In genomic region chr16:568401-569258, GRCh38 we compare ENCODE assay signal across 8 cellular contexts. TPM values are rescaled to one million over a fixed set of nuclear protein-coding genes. Genes with fewer than 3 reads are reported as not detected.
DNase-seq lines count a peak whose midpoint lies in the region; ATAC-seq, FAIRE-seq and TF ChIP-seq lines count a peak whose summit lies in the region.

No MANE protein-coding gene starts in this region.

- H3K27me3 ChIP-seq in CD4-positive, CD25-positive, alpha-beta regulatory T cell (ENCODE audit: control insufficient read depth, insufficient read depth, low read length): no peaks in the 10 kb centered on the region
- H3K27me3 ChIP-seq in MG63 (no peaks in the 10 kb centered on the region), neural progenitor cell (peaks cover 5% of the 10 kb centered on the region), pancreas (no peaks in the 10 kb centered on the region)

- peaks cover 14% of the 10 kb centered on the region for H4K20me1 ChIP-seq in neural progenitor cell (ENCODE audit: low read depth)

- peaks cover 52% of the 10 kb centered on the region for H3K4me1 ChIP-seq in CD4-positive, CD25-positive, alpha-beta regulatory T cell (ENCODE audit: control insufficient read depth, insufficient read depth, low read length, poor library complexity, severe bottlenecking)
- H3K4me1 ChIP-seq in neural progenitor cell (peaks cover 13% of the 10 kb centered on the region), pancreas (peaks cover 0 to 5% (median 3%) of the 10 kb centered on the region in 3 donors)

- H3K27ac Mint-ChIP-seq in CD4-positive, CD25-positive, alpha-beta regulatory T cell: peak overlapping the region; percentile 76 to 91 (median 89)
- H3K27ac Mint-ChIP-seq in dendritic cell treated with granulocyte-macrophage colony-stimulating factor and Interleukin-4, amounts not matched to agents 40 ng/mL and 50 ng/mL, for 4 days: peak overlapping the region; percentile 91
- H3K27ac Mint-ChIP-seq in neural progenitor cell: peak overlapping the region; percentile 96

- H2AFZ ChIP-seq in neural progenitor cell (replicated peaks): no peak overlapping the region

- DNase-seq in CD4-positive, CD25-positive, alpha-beta regulatory T cell: no peak
- no peak for DNase-seq in MG63
- no peak for DNase-seq in neural progenitor cell (ENCODE audit: low spot score)
- DNase-seq in NCI-H2171 treated with DMSO at 0.1 percent for 48 hours (lab: John Stamatoyannopoulos, UW): no peak
- DNase-seq in HPDE6-E6E7 (ENCODE audit: extremely low spot score): no peak
- no peak for DNase-seq in foreskin melanocyte
- no peak for DNase-seq in pancreas

- H3K79me2 ChIP-seq in neural progenitor cell (ENCODE audit: low read depth): peaks cover 9% of the 10 kb centered on the region

- H3K4me2 ChIP-seq in neural progenitor cell: peak overlapping the region; percentile 83

- H3K4me1 Mint-ChIP-seq in CD4-positive, CD25-positive, alpha-beta regulatory T cell: peaks cover 0 to 43% (median 23%) of the 10 kb centered on the region in 4 donors
- peaks cover 43% of the 10 kb centered on the region for H3K4me1 Mint-ChIP-seq in dendritic cell treated with granulocyte-macrophage colony-stimulating factor and Interleukin-4, amounts not matched to agents 40 ng/mL and 50 ng/mL, for 4 days (ENCODE audit: low read depth)
- H3K4me1 Mint-ChIP-seq in neural progenitor cell: peaks cover 34% of the 10 kb centered on the region

- H3K9ac ChIP-seq in neural progenitor cell: peak overlapping the region; percentile 66

- H3K4me3 Mint-ChIP-seq in CD4-positive, CD25-positive, alpha-beta regulatory T cell: peak overlapping the region; percentile 54 to 89 (median 86)
- peak overlapping the region; percentile 83 for H3K4me3 Mint-ChIP-seq in dendritic cell treated with granulocyte-macrophage colony-stimulating factor and Interleukin-4, amounts not matched to agents 40 ng/mL and 50 ng/mL, for 4 days
- H3K4me3 Mint-ChIP-seq in neural progenitor cell: peak overlapping the region; percentile 93

- no peak for ATAC-seq in CD4-positive, CD25-positive, alpha-beta regulatory T cell (ENCODE audit: low read depth in 2 of 2)
- ATAC-seq in pancreas: no peak

- no peak overlapping the region for H3K4me3 ChIP-seq in CD4-positive, CD25-positive, alpha-beta regulatory T cell (ENCODE audit: low read depth, low read length)
- H3K4me3 ChIP-seq in MG63 (peak overlapping the region; percentile 51), neural progenitor cell (peak overlapping the region; percentile 99), pancreas (no peak overlapping the region)

- no peaks in the 10 kb centered on the region for H3K9me3 Mint-ChIP-seq in CD4-positive, CD25-positive, alpha-beta regulatory T cell
- no peaks in the 10 kb centered on the region for H3K9me3 Mint-ChIP-seq in dendritic cell treated with granulocyte-macrophage colony-stimulating factor and Interleukin-4, amounts not matched to agents 40 ng/mL and 50 ng/mL, for 4 days
- no peaks in the 10 kb centered on the region for H3K9me3 Mint-ChIP-seq in neural progenitor cell

- H3K36me3 Mint-ChIP-seq in CD4-positive, CD25-positive, alpha-beta regulatory T cell: no peaks in the 10 kb centered on the region
- H3K36me3 Mint-ChIP-seq in dendritic cell treated with granulocyte-macrophage colony-stimulating factor and Interleukin-4, amounts not matched to agents 40 ng/mL and 50 ng/mL, for 4 days (ENCODE audit: low read depth): peaks cover 12% of the 10 kb centered on the region
- no peaks in the 10 kb centered on the region for H3K36me3 Mint-ChIP-seq in neural progenitor cell

- peak overlapping the region; percentile 73 for H3K27ac ChIP-seq in CD4-positive, CD25-positive, alpha-beta regulatory T cell (ENCODE audit: insufficient read depth, low read length, poor library complexity, severe bottlenecking)
- H3K27ac ChIP-seq in neural progenitor cell: no peak overlapping the region
- no peak overlapping the region for H3K27ac ChIP-seq in pancreas

- TF ChIP-seq CTCF in neural progenitor cell (IDR thresholded peaks at IDR 0.05): no peak
- TF ChIP-seq CTCF in pancreas (IDR thresholded peaks at IDR 0.05): no peak

- 71 to 72% methylated on average over 10 to 11 of the region's 11 CpGs for WGBS in pancreas, 2 donors

- no peaks in the 10 kb centered on the region for H3K9me3 ChIP-seq in CD4-positive, CD25-positive, alpha-beta regulatory T cell (ENCODE audit: control insufficient read depth in 2 of 2, low read length in 2 of 2)
- H3K9me3 ChIP-seq in MG63 (no peaks in the 10 kb centered on the region), neural progenitor cell (ENCODE audit: low read depth) (no peaks in the 10 kb centered on the region), pancreas (no peaks in the 10 kb centered on the region)

- no peak for FAIRE-seq in pancreas (lab: Jason Lieb, UNC)

- H3K27me3 Mint-ChIP-seq in CD4-positive, CD25-positive, alpha-beta regulatory T cell: peaks cover 4% of the 10 kb centered on the region
- H3K27me3 Mint-ChIP-seq in dendritic cell treated with granulocyte-macrophage colony-stimulating factor and Interleukin-4, amounts not matched to agents 40 ng/mL and 50 ng/mL, for 4 days: no peaks in the 10 kb centered on the region
- peaks cover 4% of the 10 kb centered on the region for H3K27me3 Mint-ChIP-seq in neural progenitor cell (ENCODE audit: insufficient read depth, low read depth)

- peaks cover 8% of the 10 kb centered on the region for H3F3A ChIP-seq in neural progenitor cell (ENCODE audit: low read depth)

- no peaks in the 10 kb centered on the region for H3K36me3 ChIP-seq in CD4-positive, CD25-positive, alpha-beta regulatory T cell (ENCODE audit: control insufficient read depth, insufficient read depth, low read length)
- H3K36me3 ChIP-seq in MG63 (peaks cover 11% of the 10 kb centered on the region), neural progenitor cell (no peaks in the 10 kb centered on the region), pancreas (no peaks in the 10 kb centered on the region)

- intact Hi-C loops in dendritic cell treated with granulocyte-macrophage colony-stimulating factor and Interleukin-4, amounts not matched to agents 40 ng/mL and 50 ng/mL, for 4 days (cut with micrococcal nuclease): no loop called here
- intact Hi-C loops in pancreas (cut with DNase I): no loop called here

RNA-seq across cellular contexts. Expression of gene PIGQ, which starts 1.1 kb away (rescaled TPM):
- total RNA-seq in CD4-positive, CD25-positive, alpha-beta regulatory T cell: 25.7 TPM
- 10 to 100 TPM; 11.6 to 15.3 (median 12.9) TPM for polyA plus RNA-seq in CD4-positive, CD25-positive, alpha-beta regulatory T cell
- total RNA-seq in MG63 (2014; rRNA removed; shearing (Covaris generic); ENCODE audit: low replicate concordance): 13.1 and 31.7 TPM in 2 replicates
- total RNA-seq in neural progenitor cell (ENCODE audit: low replicate concordance): 16.1 and 60.7 TPM in 2 replicates
- total RNA-seq in pancreas: 10 to 100 TPM; 29.7 to 48.4 (median 40.0) TPM
- polyA plus RNA-seq in pancreas: 100 to 1,000 TPM in 1 of 2 donors, 10 to 100 TPM in 1; 79.5 to 165 TPM

RNA-seq across cellular contexts. Expression of gene NHLRC4, which starts 1.8 kb away (rescaled TPM):
- 1.9 TPM for total RNA-seq in CD4-positive, CD25-positive, alpha-beta regulatory T cell
- polyA plus RNA-seq in CD4-positive, CD25-positive, alpha-beta regulatory T cell: 1 to 10 TPM; 3.7 to 5.6 (median 4.8) TPM
- total RNA-seq in MG63 (2014; rRNA removed; shearing (Covaris generic); ENCODE audit: low replicate concordance): not detected in 2 replicates
- total RNA-seq in neural progenitor cell (ENCODE audit: low replicate concordance): 0.28 TPM in 1 of 2 replicates, not detected in the other
- under 1 TPM in 4 of 6 donors, not detected in 2; 0.08 to 0.28 (median 0.14) TPM for total RNA-seq in pancreas
- under 1 TPM; 0.05 to 0.27 TPM for polyA plus RNA-seq in pancreas

RNA-seq across cellular contexts. Expression of gene PRR35, which starts 8.4 kb away (rescaled TPM):
- not detected for total RNA-seq in CD4-positive, CD25-positive, alpha-beta regulatory T cell
- not detected for polyA plus RNA-seq in CD4-positive, CD25-positive, alpha-beta regulatory T cell
- not detected in 2 replicates for total RNA-seq in MG63 (2014; rRNA removed; shearing (Covaris generic); ENCODE audit: low replicate concordance)
- total RNA-seq in neural progenitor cell (ENCODE audit: low replicate concordance): not detected in 2 replicates
- 1 to 10 TPM in 1 of 6 donors, under 1 TPM in 5; 0.09 to 1.0 (median 0.70) TPM for total RNA-seq in pancreas
- polyA plus RNA-seq in pancreas: under 1 TPM; 0.38 to 0.72 TPM

RNA-seq across cellular contexts. Expression of gene RAB40C, which starts 21.2 kb away (rescaled TPM):
- total RNA-seq in CD4-positive, CD25-positive, alpha-beta regulatory T cell: 12.1 TPM
- polyA plus RNA-seq in CD4-positive, CD25-positive, alpha-beta regulatory T cell: 1 to 10 TPM; 6.8 to 9.6 (median 8.2) TPM
- 12.4 and 20.8 TPM in 2 replicates for total RNA-seq in MG63 (2014; rRNA removed; shearing (Covaris generic); ENCODE audit: low replicate concordance)
- 6.0 and 30.0 TPM in 2 replicates for total RNA-seq in neural progenitor cell (ENCODE audit: low replicate concordance)
- total RNA-seq in pancreas: 10 to 100 TPM; 19.4 to 42.4 (median 30.6) TPM
- polyA plus RNA-seq in pancreas: 10 to 100 TPM; 47.0 to 71.4 TPM

RNA-seq across cellular contexts. Expression of gene CAPN15, which starts 41.1 kb away (rescaled TPM):
- total RNA-seq in CD4-positive, CD25-positive, alpha-beta regulatory T cell: 82.6 TPM
- 1 to 10 TPM; 3.0 to 8.5 (median 5.2) TPM for polyA plus RNA-seq in CD4-positive, CD25-positive, alpha-beta regulatory T cell
- 42.2 and 55.9 TPM in 2 replicates for total RNA-seq in MG63 (2014; rRNA removed; shearing (Covaris generic); ENCODE audit: low replicate concordance)
- total RNA-seq in neural progenitor cell (ENCODE audit: low replicate concordance): 6.8 and 41.0 TPM in 2 replicates
- 10 to 100 TPM; 25.4 to 53.6 (median 37.2) TPM for total RNA-seq in pancreas
- 10 to 100 TPM; 48.3 to 75.7 TPM for polyA plus RNA-seq in pancreas

Comparison
In these comparisons a context has a peak if more than half of its experiments do, and no peak if none do; other contexts are left out.
1. H3K4me3 ChIP-seq: peak in MG63 (single experiment) and neural progenitor cell (single experiment); none in CD4-positive, CD25-positive, alpha-beta regulatory T cell (single experiment) and pancreas (0 of 4).
2. Peak in every context shown above with its lines, with median percentiles within 50 percentile points of each other: H3K27ac Mint-ChIP-seq and H3K4me3 Mint-ChIP-seq.